ENCODE assay signal across 1 cellular context in genomic region chr7:116801092-116801710, GRCh38.
TF ChIP-seq lines count a peak whose summit lies in the region.

No MANE protein-coding gene starts in this region.

TF ChIP-seq in SK-N-SH, 30 proteins besides CTCF, POLR2A, EP300 and RAD21 (continued from another document):
- TF ChIP-seq RXRA (IDR thresholded peaks at IDR 0.05; ENCODE audit: borderline replicate concordance, low read depth) (peak; percentile 48; the same call in 1 of the 2 replicates), TCF12 (IDR thresholded peaks at IDR 0.05) (peak; percentile 82), POLR2AphosphoS5 (IDR thresholded peaks at IDR 0.05; ENCODE audit: low read depth, low read length) (0 out of 2 replicates have a peak, but pooled peaks have one; percentile 14), FOSL2 (IDR thresholded peaks at IDR 0.05; ENCODE audit: borderline replicate concordance, low read depth) (peak; percentile 76)
